2 cellular contexts compared by ENCODE assay signal in the genomic region with DNA sequence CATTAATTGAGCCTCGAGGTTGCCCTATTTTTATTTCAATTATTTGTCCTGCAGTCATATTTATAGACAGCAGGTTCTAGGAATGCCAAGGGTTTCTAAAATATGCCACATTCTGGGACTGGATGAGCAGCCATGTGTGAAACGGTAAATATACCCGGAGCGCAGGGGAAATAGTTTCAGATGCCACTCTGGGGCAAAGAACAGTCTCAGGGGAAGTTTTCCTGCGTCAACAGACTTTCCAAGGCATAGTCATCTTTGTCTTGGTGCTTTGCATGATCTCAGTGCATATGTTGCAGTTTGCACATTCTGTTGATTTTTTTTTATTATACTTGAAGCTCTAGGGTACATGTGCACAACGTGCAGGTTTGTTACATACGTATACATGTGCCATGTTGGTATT.
TF ChIP-seq lines count a peak whose summit lies in the region.

No MANE protein-coding gene starts in this region.

TF ChIP-seq in HCT116, 20 proteins besides CTCF, POLR2A, EP300 and RAD21 (continued from another document):
- TF ChIP-seq EZH2 (IDR thresholded peaks at IDR 0.05) (no peak), CBX3 (IDR thresholded peaks at IDR 0.05; ENCODE audit: low read depth) (no peak), ELF1 (IDR thresholded peaks at IDR 0.05; ENCODE audit: borderline replicate concordance, low read depth) (no peak), EGR1 (IDR thresholded peaks at IDR 0.05; ENCODE audit: low read depth) (no peak), YY1 (IDR thresholded peaks at IDR 0.05; ENCODE audit: extremely low read depth, insufficient replicate concordance, low read depth, low read length) (no peak), FOSL1 (IDR thresholded peaks at IDR 0.05; ENCODE audit: low read depth) (no peak), SIN3A (IDR thresholded peaks at IDR 0.05; ENCODE audit: low read depth) (no peak)
- TF ChIP-seq, protein P1, sequence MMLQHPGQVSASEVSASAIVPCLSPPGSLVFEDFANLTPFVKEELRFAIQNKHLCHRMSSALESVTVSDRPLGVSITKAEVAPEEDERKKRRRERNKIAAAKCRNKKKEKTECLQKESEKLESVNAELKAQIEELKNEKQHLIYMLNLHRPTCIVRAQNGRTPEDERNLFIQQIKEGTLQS (IDR thresholded peaks at IDR 0.05) = no peak

TF ChIP-seq in GM12878, 131 proteins besides CTCF, POLR2A, EP300 and RAD21 (continued from another document):
- TF ChIP-seq FOXM1 (IDR thresholded peaks at IDR 0.05; ENCODE audit: low read depth, low read length) = peak; percentile 21; the same call in 1 of the 2 replicates
- no peak for TF ChIP-seq HDGF (IDR thresholded peaks at IDR 0.05)
- TF ChIP-seq IKZF1 (conservative IDR thresholded peaks at IDR 0.05) = 0 out of 2 replicates have a peak, but pooled peaks have one; percentile 31
- TF ChIP-seq, protein P2, sequence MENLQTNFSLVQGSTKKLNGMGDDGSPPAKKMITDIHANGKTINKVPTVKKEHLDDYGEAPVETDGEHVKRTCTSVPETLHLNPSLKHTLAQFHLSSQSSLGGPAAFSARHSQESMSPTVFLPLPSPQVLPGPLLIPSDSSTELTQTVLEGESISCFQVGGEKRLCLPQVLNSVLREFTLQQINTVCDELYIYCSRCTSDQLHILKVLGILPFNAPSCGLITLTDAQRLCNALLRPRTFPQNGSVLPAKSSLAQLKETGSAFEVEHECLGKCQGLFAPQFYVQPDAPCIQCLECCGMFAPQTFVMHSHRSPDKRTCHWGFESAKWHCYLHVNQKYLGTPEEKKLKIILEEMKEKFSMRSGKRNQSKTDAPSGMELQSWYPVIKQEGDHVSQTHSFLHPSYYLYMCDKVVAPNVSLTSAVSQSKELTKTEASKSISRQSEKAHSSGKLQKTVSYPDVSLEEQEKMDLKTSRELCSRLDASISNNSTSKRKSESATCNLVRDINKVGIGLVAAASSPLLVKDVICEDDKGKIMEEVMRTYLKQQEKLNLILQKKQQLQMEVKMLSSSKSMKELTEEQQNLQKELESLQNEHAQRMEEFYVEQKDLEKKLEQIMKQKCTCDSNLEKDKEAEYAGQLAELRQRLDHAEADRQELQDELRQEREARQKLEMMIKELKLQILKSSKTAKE (IDR thresholded peaks at IDR 0.05; ENCODE audit: low read depth, poor library complexity, severe bottlenecking) = no peak
- no peak for TF ChIP-seq NR2C2 (IDR thresholded peaks at IDR 0.05; ENCODE audit: borderline replicate concordance, control insufficient read depth, insufficient read length, low read depth)
- peak; percentile 27 for TF ChIP-seq MEF2B (IDR thresholded peaks at IDR 0.05; ENCODE audit: partially characterized antibody, poor library complexity, severe bottlenecking)
- peak; percentile 53; the same call in 1 of the 2 replicates for TF ChIP-seq EED (IDR thresholded peaks at IDR 0.05; ENCODE audit: low read depth)
- TF ChIP-seq GATAD2B (conservative IDR thresholded peaks at IDR 0.05; ENCODE audit: low read depth) = no peak
- TF ChIP-seq PAX5 (IDR thresholded peaks at IDR 0.05; ENCODE audit: borderline replicate concordance, low read depth, low read length) = peak; percentile 39; the same call in 1 of the 2 replicates
- TF ChIP-seq NFIC (IDR thresholded peaks at IDR 0.05; ENCODE audit: low read depth, low read length) = peak; percentile 39; the same call in 1 of the 2 replicates
- peak; percentile 35; the same call in 1 of the 2 replicates for TF ChIP-seq CREB1 (IDR thresholded peaks at IDR 0.05; ENCODE audit: low read depth)
- TF ChIP-seq IRF4 (IDR thresholded peaks at IDR 0.05; ENCODE audit: low read depth, low read length) = no peak
- TF ChIP-seq NFYA (IDR thresholded peaks at IDR 0.05; ENCODE audit: borderline replicate concordance, low read depth, low read length) = no peak
